In genomic region chr1:179743679-179744400, GRCh38 we compare ENCODE assay signal across 10 cellular contexts. TPM values are rescaled to one million over a fixed set of nuclear protein-coding genes. Genes with fewer than 3 reads are reported as not detected.
A peak's percentile ranks its signal among the peaks of the same experiment; 100 is the strongest.
DNase-seq lines count a peak whose midpoint lies in the region; ATAC-seq lines count a peak whose summit lies in the region.
"Had no signal": no experiment of that assay in that cellular context is flagged by ENCODE, and none has a peak within 500 bp of the region (broad histone marks: within the 10 kb centered on the region; RNA-seq: fewer than 3 reads in every experiment).

No MANE protein-coding gene starts in this region.

- no peaks in the 10 kb centered on the region for H3K4me1 ChIP-seq in adipocyte (ENCODE audit: control insufficient read depth, insufficient read depth, low read length)
- H3K4me1 ChIP-seq in stomach smooth muscle (ENCODE audit: control insufficient read depth, insufficient read depth, low read length), result peaks cover 13% of the 10 kb centered on the region

- no peaks in the 10 kb centered on the region for H3K36me3 ChIP-seq in adipocyte (ENCODE audit: control insufficient read depth, insufficient read depth, low read length, severe bottlenecking)
- H3K36me3 ChIP-seq in stomach smooth muscle (ENCODE audit: control insufficient read depth in 2 of 2, insufficient read depth in 2 of 2, low read length in 2 of 2), result no peaks in the 10 kb centered on the region

- H3K9me3 ChIP-seq in adipocyte (ENCODE audit: control insufficient read depth, low read length) (peaks cover 23% of the 10 kb centered on the region), stomach smooth muscle (ENCODE audit: control insufficient read depth in 2 of 2, low read length in 2 of 2) (peaks cover 0 to 3% of the 10 kb centered on the region in 2 donors)

- H3K9ac ChIP-seq in adipocyte (ENCODE audit: low read length), result no peak overlapping the region
- H3K9ac ChIP-seq in stomach smooth muscle (ENCODE audit: low read length in 2 of 2), result no peak overlapping the region

- H3K27ac ChIP-seq in stomach smooth muscle (ENCODE audit: low read length), result no peak overlapping the region

- peak; percentile 36 for DNase-seq in NCI-H748 (lab: John Stamatoyannopoulos, UW; ENCODE audit: unreplicated experiment)
- DNase-seq in NCI-H748 treated with DMSO at 0.1 percent for 48 hours (lab: John Stamatoyannopoulos, UW), result no peak
- peak; percentile 10 for DNase-seq in adipocyte (ENCODE audit: low read depth)
- peak; percentile 62 for DNase-seq in left kidney (ENCODE audit: low read depth, low spot score)
- DNase-seq in sciatic nerve (ENCODE audit: low spot score), result no peak
- DNase-seq: SW 1271 had no signal

- no peak for ATAC-seq in GM21528 (IDR thresholded peaks at IDR 0.05; ENCODE audit: low FRiP score, unreplicated experiment)
- no peak for ATAC-seq in sciatic nerve
- no peak for ATAC-seq in HG02970 (IDR thresholded peaks at IDR 0.05; ENCODE audit: low FRiP score, unreplicated experiment)

- H3K4me3 ChIP-seq in adipocyte (ENCODE audit: low read length) (no peak overlapping the region), stomach smooth muscle (ENCODE audit: low read length in 2 of 2) (peak overlapping the region; percentile 31 to 52)

- intact Hi-C loops in sciatic nerve (cut with DNase I), result no loop called here

- H3K27me3 ChIP-seq in adipocyte (replicated peaks; ENCODE audit: control insufficient read depth, insufficient read depth, low read length) (peaks cover 66% of the 10 kb centered on the region), stomach smooth muscle (ENCODE audit: control insufficient read depth in 1 of 2, insufficient read depth in 2 of 2, low read length in 2 of 2) (peaks cover 25 to 58% of the 10 kb centered on the region in 2 donors)

RNA-seq across cellular contexts. Expression of gene FAM163A, which starts 0.7 kb away (rescaled TPM):
- not detected for total RNA-seq in sciatic nerve
- total RNA-seq: activated naive CD4-positive, alpha-beta T cell treated with anti-CD3 and anti-CD28 coated beads, Interleukin-2, amount 50 U/mL, for 72 hours had no signal

Comparison
In these comparisons a context has a peak if more than half of its experiments do, and no peak if none do; other contexts are left out.
1. DNase-seq: peak in NCI-H748 (single experiment), adipocyte (single experiment) and left kidney (single experiment); none in NCI-H748 treated with DMSO at 0.1 percent for 48 hours (single experiment) and sciatic nerve (single experiment).